9 cellular contexts compared by ENCODE assay signal in the genomic region with DNA sequence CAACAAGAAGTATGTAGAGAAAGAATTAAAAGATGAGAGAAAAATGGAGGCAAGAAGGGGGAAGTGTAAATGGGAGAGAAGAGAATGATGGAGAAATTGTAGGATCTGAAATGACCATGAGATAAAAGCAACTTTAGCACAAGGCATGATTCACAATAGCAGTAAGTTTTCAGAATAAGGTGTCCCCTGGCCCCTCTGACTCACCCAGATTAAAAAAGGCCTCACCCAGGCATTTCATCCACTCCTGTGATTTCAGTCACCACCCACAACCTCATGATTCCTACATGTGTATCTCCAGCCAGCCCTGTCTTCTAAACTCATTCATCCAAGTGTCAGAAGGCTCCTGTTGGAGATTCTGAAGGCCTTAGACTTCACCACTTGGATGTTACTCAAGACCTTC. TPM values are rescaled to one million over a fixed set of nuclear protein-coding genes. Genes with fewer than 3 reads are reported as not detected.
A peak's percentile ranks its signal among the peaks of the same experiment; 100 is the strongest.
DNase-seq lines count a peak whose midpoint lies in the region; ATAC-seq lines count a peak whose summit lies in the region.
"Had no signal": no experiment of that assay in that cellular context is flagged by ENCODE, and none has a peak within 500 bp of the region (broad histone marks: within the 10 kb centered on the region; RNA-seq: fewer than 3 reads in every experiment).

No MANE protein-coding gene starts in this region.

- H3K36me3 ChIP-seq in H7 (replicated peaks; ENCODE audit: control insufficient read depth, insufficient read depth, low read length), result no peaks in the 10 kb centered on the region

- no peak for ATAC-seq in GM21381 (IDR thresholded peaks at IDR 0.05; ENCODE audit: unreplicated experiment)
- no peak for ATAC-seq in HG03025 (IDR thresholded peaks at IDR 0.05; ENCODE audit: low FRiP score, unreplicated experiment)

- peak; percentile 7 for DNase-seq in GM04503 (ENCODE audit: low read depth)
- DNase-seq in NCI-H226, result peak; percentile 88
- peak; percentile 95 for DNase-seq in amniotic epithelial cell (ENCODE audit: low read depth)
- peak; percentile 32 to 49 for DNase-seq in stimulated activated CD4-positive, alpha-beta T cell treated with anti-CD3 and anti-CD28 coated beads, Interleukin-15, amount 100 ng/mL, for 48 hours (ENCODE audit: low read depth in 2 of 2)
- DNase-seq in ureter (ENCODE audit: low spot score), result no peak
- DNase-seq in H7, result no peak
- DNase-seq: heart right ventricle had no signal

- no peaks in the 10 kb centered on the region for H3K27me3 ChIP-seq in H7 (ENCODE audit: control insufficient read depth, insufficient read depth, low read length)
- H3K27me3 ChIP-seq: heart right ventricle had no signal

- H3K4me3 ChIP-seq in H7 (ENCODE audit: insufficient read depth, low read depth, low read length), result no peak overlapping the region
- H3K4me3 ChIP-seq: heart right ventricle had no signal

RNA-seq across cellular contexts. Expression of gene SP100, which starts 56.6 kb away (rescaled TPM):
- 129 TPM for total RNA-seq in ureter
- 0.15 TPM in 1 of 2 replicates, not detected in the other for total RNA-seq in H7 (2014; rRNA removed; shearing (Covaris generic))

Comparison
In these comparisons a context has a peak if more than half of its experiments do, and no peak if none do; other contexts are left out.
1. DNase-seq: peak in GM04503 (single experiment), NCI-H226 (single experiment), amniotic epithelial cell (single experiment) and stimulated activated CD4-positive, alpha-beta T cell treated with anti-CD3 and anti-CD28 coated beads, Interleukin-15, amount 100 ng/mL, for 48 hours (2 of 2); none in ureter (single experiment) and H7 (single experiment).
2. RNA of gene SP100, which starts 56.6 kb away (total RNA-seq): 129 TPM in ureter (single experiment); 0.15 TPM in H7; every median in the first group is over 100 times any median in the second.